ENCODE assay signal across 9 cellular contexts in the genomic region with DNA sequence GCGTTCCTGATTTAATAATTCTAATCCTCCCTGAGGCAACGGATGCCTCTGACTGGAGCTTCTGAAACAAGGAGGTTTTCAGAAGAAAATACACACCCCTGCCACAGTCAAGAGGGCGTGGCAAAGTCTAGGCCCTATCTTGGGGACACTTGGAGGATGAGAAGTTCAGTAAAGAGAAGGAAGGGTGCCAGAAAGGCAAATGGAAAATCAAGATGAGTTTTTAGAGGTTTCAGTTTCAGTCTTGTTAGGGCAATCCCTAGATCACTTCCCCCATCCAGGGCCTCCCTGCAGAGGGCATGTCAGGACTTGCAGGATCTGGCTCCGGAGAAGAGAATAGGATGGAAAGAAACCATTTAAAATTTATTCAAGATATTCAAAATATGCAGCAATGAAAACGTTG. TPM values are rescaled to one million over a fixed set of nuclear protein-coding genes. Genes with fewer than 3 reads are reported as not detected.
DNase-seq lines count a peak whose midpoint lies in the region; ATAC-seq and TF ChIP-seq lines count a peak whose summit lies in the region.
"Had no signal": no experiment of that assay in that cellular context is flagged by ENCODE, and none has a peak within 500 bp of the region (broad histone marks: within the 10 kb centered on the region; RNA-seq: fewer than 3 reads in every experiment).

No MANE protein-coding gene starts in this region.

- DNase-seq in DMS53 (lab: John Stamatoyannopoulos, UW) (peak; percentile 61), DMS53 treated with DMSO at 0.1 percent for 48 hours (lab: John Stamatoyannopoulos, UW; ENCODE audit: unreplicated experiment) (no peak), HT-29 (ENCODE audit: low spot score) (peak; percentile 25), SW480 (ENCODE audit: low spot score) (peak; percentile 20), foreskin melanocyte (peak; percentile 98), prostate gland (ENCODE audit: low spot score) (peak; percentile 57)

- no peak overlapping the region for H3K4me3 ChIP-seq in prostate gland

- ATAC-seq in GM18519 (IDR thresholded peaks at IDR 0.05; ENCODE audit: low FRiP score, unreplicated experiment) (no peak), HG02973 (IDR thresholded peaks at IDR 0.05; ENCODE audit: unreplicated experiment) (no peak)

- H3K9me3 ChIP-seq in prostate gland: no peaks in the 10 kb centered on the region

- no peaks in the 10 kb centered on the region for H3K4me1 ChIP-seq in prostate gland (replicated peaks)

- no peak for TF ChIP-seq CTCF in prostate gland (IDR thresholded peaks at IDR 0.05)

- no peak for TF ChIP-seq POLR2A in prostate gland (IDR thresholded peaks at IDR 0.05)

- intact Hi-C loops in prostate gland (cut with DNase I): no loop called here

- no peaks in the 10 kb centered on the region for H3K36me3 ChIP-seq in prostate gland

- H3K27me3 ChIP-seq in prostate gland (replicated peaks; ENCODE audit: insufficient read depth): no peaks in the 10 kb centered on the region

- WGBS in prostate gland: 11% methylated on average over 5 of the region's 5 CpGs

- H3K27ac ChIP-seq in prostate gland: peak overlapping the region; percentile 32 to 35
- H3K27ac ChIP-seq: 22Rv1 had no signal

RNA-seq across cellular contexts. Expression of gene FGF2, which starts 28.5 kb away (rescaled TPM):
- total RNA-seq in HT-29 (2014; rRNA removed; shearing (Covaris generic)): not detected in 2 replicates
- total RNA-seq in prostate gland: 1 to 10 TPM; 4.4 to 4.8 TPM
